ENCODE assay signal across 16 cellular contexts in the genomic region with DNA sequence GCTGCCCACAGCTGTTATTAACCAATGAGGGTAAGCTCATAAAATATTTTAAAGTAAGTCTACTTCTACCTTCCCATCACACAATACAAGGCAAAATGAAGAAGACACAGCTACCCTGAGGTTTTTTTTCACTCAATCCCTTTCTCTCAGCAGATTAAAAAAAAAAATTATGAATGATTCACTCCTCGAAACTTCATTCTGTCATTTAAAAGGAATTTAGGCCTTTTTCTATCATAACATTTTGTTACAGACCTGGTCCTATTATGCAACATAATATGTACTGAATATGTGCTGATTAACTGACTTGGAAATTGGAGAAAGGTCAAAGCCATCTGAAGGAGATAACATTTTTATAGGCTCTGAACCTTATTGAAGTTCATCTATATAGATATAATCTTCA. TPM values are rescaled to one million over a fixed set of nuclear protein-coding genes. Genes with fewer than 3 reads are reported as not detected.
A peak's percentile ranks its signal among the peaks of the same experiment; 100 is the strongest.
DNase-seq lines count a peak whose midpoint lies in the region; ATAC-seq and TF ChIP-seq lines count a peak whose summit lies in the region.
"Had no signal": no experiment of that assay in that cellular context is flagged by ENCODE, and none has a peak within 500 bp of the region (broad histone marks: within the 10 kb centered on the region; RNA-seq: fewer than 3 reads in every experiment).

No MANE protein-coding gene starts in this region.

- DNase-seq in HCEC 1CT (peak; percentile 73), adipocyte (ENCODE audit: low read depth) (peak; percentile 75), foreskin fibroblast (peak; percentile 8 to 55), Right ventricle myocardium inferior (ENCODE audit: missing footprints) (no peak)
- DNase-seq in activated CD4-positive, alpha-beta T cell treated with anti-CD3 and anti-CD28 coated beads, Interleukin-2, amount 50 U/mL, for 4 hours = no peak
- DNase-seq in activated effector memory CD4-positive, alpha-beta T cell treated with anti-CD3 and anti-CD28 coated beads, Interleukin-2, amount 50 U/mL, for 16 hours = no peak
- DNase-seq: activated CD4-positive, alpha-beta T cell treated with anti-CD3 and anti-CD28 coated beads for 36 hours; central memory CD4-positive, alpha-beta T cell; DND-41; NCI-H1105 treated with DMSO at 0.1 percent for 48 hours; NK-92 treated with Interleukin-12 subunit alpha and Interleukin-12 subunit beta, amount 100 ng/mL, for 24 hours; T-cell had no signal

- H3K27me3 ChIP-seq in adipocyte (replicated peaks; ENCODE audit: control insufficient read depth, insufficient read depth, low read length) (no peaks in the 10 kb centered on the region), skeletal muscle satellite cell (ENCODE audit: control insufficient read depth, insufficient read depth, low read length) (no peaks in the 10 kb centered on the region)
- H3K27me3 ChIP-seq: suprapubic skin had no signal

- H3K4me1 ChIP-seq in adipocyte (ENCODE audit: control insufficient read depth, insufficient read depth, low read length) (peaks cover 52% of the 10 kb centered on the region), skeletal muscle satellite cell (ENCODE audit: control insufficient read depth, insufficient read depth, low read length) (peaks cover 23% of the 10 kb centered on the region)

- H3K4me2 ChIP-seq in skeletal muscle satellite cell (ENCODE audit: low read length) = peak overlapping the region; percentile 45

- TF ChIP-seq CTCF in foreskin fibroblast (IDR thresholded peaks at IDR 0.05; ENCODE audit: low read depth, low read length) = no peak

- H3K9me3 ChIP-seq in adipocyte (ENCODE audit: control insufficient read depth, low read length) (no peaks in the 10 kb centered on the region), skeletal muscle satellite cell (replicated peaks; ENCODE audit: low read length) (no peaks in the 10 kb centered on the region)
- H3K9me3 ChIP-seq: suprapubic skin had no signal

- H3K9ac ChIP-seq in adipocyte (ENCODE audit: low read length) (peak overlapping the region; percentile 47), skeletal muscle satellite cell (ENCODE audit: low read depth, low read length) (no peak overlapping the region)

- intact Hi-C loops in Right ventricle myocardium inferior (cut with DNase I) = no loop called here

- H3K36me3 ChIP-seq in adipocyte (ENCODE audit: control insufficient read depth, insufficient read depth, low read length, severe bottlenecking) = no peaks in the 10 kb centered on the region
- no peaks in the 10 kb centered on the region for H3K36me3 ChIP-seq in skeletal muscle satellite cell (ENCODE audit: insufficient read depth, low read length)
- H3K36me3 ChIP-seq: suprapubic skin had no signal

- H3K4me3 ChIP-seq in adipocyte (ENCODE audit: low read length) = no peak overlapping the region
- H3K4me3 ChIP-seq in foreskin fibroblast (ENCODE audit: low read depth in 1 of 2, low read length in 2 of 2) = no peak overlapping the region
- H3K4me3 ChIP-seq in skeletal muscle satellite cell (ENCODE audit: low read length) = no peak overlapping the region
- H3K4me3 ChIP-seq: suprapubic skin had no signal

- ATAC-seq in HG03045 (IDR thresholded peaks at IDR 0.05; ENCODE audit: unreplicated experiment) (no peak), Right ventricle myocardium inferior (no peak)
- ATAC-seq: activated CD4-positive, alpha-beta T cell treated with anti-CD3 and anti-CD28 coated beads for 36 hours; T-cell had no signal

RNA-seq across cellular contexts. Expression of a gene that starts 45.5 kb away (rescaled TPM):
- 0.22 TPM in 1 of 2 replicates, not detected in the other for total RNA-seq in skeletal muscle satellite cell (2012; rRNA removed)
- not detected for total RNA-seq in Right ventricle myocardium inferior
- total RNA-seq: activated CD4-positive, alpha-beta T cell treated with anti-CD3 and anti-CD28 coated beads for 36 hours; lung microvascular endothelial cell; suprapubic skin had no signal

Comparison
In these comparisons a context has a peak if more than half of its experiments do, and no peak if none do; other contexts are left out.
1. DNase-seq: peak in HCEC 1CT (single experiment), adipocyte (single experiment) and foreskin fibroblast (2 of 2); none in activated CD4-positive, alpha-beta T cell treated with anti-CD3 and anti-CD28 coated beads, Interleukin-2, amount 50 U/mL, for 4 hours (0 of 2), Right ventricle myocardium inferior (single experiment) and activated effector memory CD4-positive, alpha-beta T cell treated with anti-CD3 and anti-CD28 coated beads, Interleukin-2, amount 50 U/mL, for 16 hours (single experiment).